Comparison of ENCODE assay signal across 8 cellular contexts in the genomic region with DNA sequence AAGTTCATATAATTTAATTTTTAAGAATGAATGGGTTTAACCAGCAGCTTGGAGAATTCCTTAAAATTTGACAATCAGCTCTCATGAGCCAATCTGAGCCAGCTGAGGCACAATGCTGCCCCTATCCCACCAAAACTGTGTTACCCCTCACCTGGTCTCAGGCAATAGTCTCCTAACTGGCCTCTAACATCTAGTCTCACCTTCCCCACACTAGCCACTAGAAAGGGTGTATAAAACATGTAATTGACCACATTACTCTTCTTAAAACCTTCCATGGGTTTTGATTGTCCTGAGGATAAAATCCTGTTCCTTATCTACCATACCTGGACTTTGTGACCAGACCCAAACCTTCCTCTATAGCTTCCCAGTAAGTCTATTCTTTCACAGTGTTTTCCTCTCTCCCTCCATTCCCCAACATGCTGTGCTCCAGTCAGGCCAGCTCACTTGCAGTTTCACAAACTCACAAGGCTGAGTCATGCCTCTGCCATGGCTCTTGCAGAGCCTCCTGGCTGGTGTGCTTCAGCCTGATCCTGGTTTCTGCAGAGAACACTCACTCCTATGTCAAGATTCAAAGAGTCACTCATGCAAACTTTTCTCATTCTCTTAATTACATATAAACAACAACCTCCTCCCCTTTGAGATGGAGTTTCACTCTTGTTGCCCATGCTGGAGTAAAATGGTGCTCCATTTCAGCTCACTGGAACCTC. TPM values are rescaled to one million over a fixed set of nuclear protein-coding genes. Genes with fewer than 3 reads are reported as not detected.
A peak's percentile ranks its signal among the peaks of the same experiment; 100 is the strongest.
DNase-seq lines count a peak whose midpoint lies in the region; ATAC-seq, FAIRE-seq and TF ChIP-seq lines count a peak whose summit lies in the region.

No MANE protein-coding gene starts in this region.

- H2AFZ ChIP-seq in fibroblast of lung (ENCODE audit: low read length), result peak overlapping the region; percentile 21

- H3K27me3 ChIP-seq in fibroblast of lung (ENCODE audit: control insufficient read depth, insufficient read depth, low read length), result no peaks in the 10 kb centered on the region

- H3K4me3 Mint-ChIP-seq in Calu3 (ENCODE audit: low read depth, unreplicated experiment), result no peak overlapping the region
- no peak overlapping the region for H3K4me3 Mint-ChIP-seq in glutamatergic neuron (ENCODE audit: unreplicated experiment)

- H3K4me3 ChIP-seq in fibroblast of lung (replicated peaks in 1 of 4; ENCODE audit: control extremely low read depth in 1 of 4, insufficient read depth in 1 of 4, low read depth in 3 of 4, low read length in 4 of 4), result no peak overlapping the region

- no peaks in the 10 kb centered on the region for H3K4me1 Mint-ChIP-seq in Calu3 (ENCODE audit: low read depth, unreplicated experiment)
- no peaks in the 10 kb centered on the region for H3K4me1 Mint-ChIP-seq in glutamatergic neuron (ENCODE audit: low read depth, unreplicated experiment)

- no peaks in the 10 kb centered on the region for H3K9me3 ChIP-seq in fibroblast of lung (ENCODE audit: control insufficient read depth, insufficient read depth, low read depth, low read length)

- peak; percentile 24 for FAIRE-seq in GM18507 (lab: Jason Lieb, UNC)

- CTCF ChIA-PET in Calu3 (lab: Charles Lee), result no interaction called here

- no TSS peak for BruUV-seq in Calu3 (replicated peaks; lab: Mats Ljungman, UMichigan)

- no peaks in the 10 kb centered on the region for H3K36me3 ChIP-seq in fibroblast of lung (ENCODE audit: control insufficient read depth, insufficient read depth, low read length)

- no peaks in the 10 kb centered on the region for H3K4me1 ChIP-seq in fibroblast of lung (ENCODE audit: control insufficient read depth, extremely low read depth, insufficient read depth, low read length)

- no peaks in the 10 kb centered on the region for H3K27me3 Mint-ChIP-seq in Calu3 (ENCODE audit: unreplicated experiment)
- H3K27me3 Mint-ChIP-seq in glutamatergic neuron (ENCODE audit: unreplicated experiment), result no peaks in the 10 kb centered on the region

- DNase-seq in A172 (ENCODE audit: low spot score) (peak; percentile 25), GM18507 (ENCODE audit: extremely low spot score, insufficient read length, low read depth) (no peak), RPMI7951 (ENCODE audit: low read depth) (peak; percentile 67), fibroblast of lung (ENCODE audit: low read depth in 2 of 2) (peak; percentile 76 to 81), Calu3 (no peak), medulla oblongata (ENCODE audit: extremely low spot score) (no peak), glutamatergic neuron (no peak)

- H3K9me3 Mint-ChIP-seq in Calu3 (ENCODE audit: low read depth, unreplicated experiment), result no peaks in the 10 kb centered on the region
- peaks cover 1% of the 10 kb centered on the region for H3K9me3 Mint-ChIP-seq in glutamatergic neuron (ENCODE audit: unreplicated experiment)

- H3K79me2 ChIP-seq in fibroblast of lung (ENCODE audit: control insufficient read depth, insufficient read depth, low read length), result no peaks in the 10 kb centered on the region

- intact Hi-C loops in Calu3 (cut with micrococcal nuclease; ENCODE audit: unreplicated experiment), result no loop called here

- H4K20me1 ChIP-seq in fibroblast of lung (ENCODE audit: control insufficient read depth, extremely low read depth, insufficient read depth, low read length), result no peaks in the 10 kb centered on the region

- no peak overlapping the region for H3K9ac ChIP-seq in fibroblast of lung (ENCODE audit: insufficient read depth, low read length)

- no peak for TF ChIP-seq CTCF in fibroblast of lung (conservative IDR thresholded peaks at IDR 0.05 in 1 of 2, IDR thresholded peaks at IDR 0.05 in 1 of 2; ENCODE audit: low read depth in 1 of 2, low read length in 2 of 2)
- TF ChIP-seq CTCF in Calu3 (IDR thresholded peaks at IDR 0.05; ENCODE audit: unreplicated experiment), result no peak
- TF ChIP-seq CTCF in glutamatergic neuron (IDR thresholded peaks at IDR 0.05; ENCODE audit: partially characterized antibody, unreplicated experiment), result no peak

- no peak for ATAC-seq in HG03342 (IDR thresholded peaks at IDR 0.05; ENCODE audit: unreplicated experiment)

- H3K4me2 ChIP-seq in fibroblast of lung (ENCODE audit: extremely low read depth, insufficient read depth, low read length), result no peak overlapping the region

- H3K27ac Mint-ChIP-seq in Calu3 (ENCODE audit: unreplicated experiment), result no peak overlapping the region
- H3K27ac Mint-ChIP-seq in glutamatergic neuron (ENCODE audit: unreplicated experiment), result no peak overlapping the region

- no peak overlapping the region for H3K27ac ChIP-seq in fibroblast of lung (ENCODE audit: insufficient read depth, low read length)

- H3K36me3 Mint-ChIP-seq in Calu3 (ENCODE audit: insufficient read depth, unreplicated experiment), result no peaks in the 10 kb centered on the region
- no peaks in the 10 kb centered on the region for H3K36me3 Mint-ChIP-seq in glutamatergic neuron (ENCODE audit: unreplicated experiment)

RNA-seq across cellular contexts. Expression of a gene that starts 16.0 kb away (rescaled TPM):
- 9.4 and 10.3 TPM in 2 replicates for total RNA-seq in A172 (2014; rRNA removed; shearing (Covaris generic))
- total RNA-seq in RPMI7951 (2014; rRNA removed; shearing (Covaris generic)), result 10.8 and 14.7 TPM in 2 replicates
- 23.8 and 24.7 TPM in 2 replicates for total RNA-seq in fibroblast of lung
- 12.4 and 15.0 TPM in 2 replicates for polyA plus RNA-seq in fibroblast of lung
- polyA plus RNA-seq in fibroblast of lung (2012), result 10.2 and 11.9 TPM in 2 replicates
- 19.5 and 37.3 TPM in 2 replicates for polyA minus RNA-seq in fibroblast of lung (ENCODE audit: low replicate concordance)
- total RNA-seq in Calu3 (2022), result 6.5 and 6.7 TPM in 2 replicates
- total RNA-seq in glutamatergic neuron (ENCODE audit: unreplicated experiment), result 31.1 TPM

Comparison
In these comparisons a context has a peak if more than half of its experiments do, and no peak if none do; other contexts are left out.
1. DNase-seq: peak in A172 (single experiment), RPMI7951 (single experiment) and fibroblast of lung (2 of 2); none in GM18507 (single experiment), Calu3 (single experiment), medulla oblongata (single experiment) and glutamatergic neuron (single experiment).